In the genomic region with DNA sequence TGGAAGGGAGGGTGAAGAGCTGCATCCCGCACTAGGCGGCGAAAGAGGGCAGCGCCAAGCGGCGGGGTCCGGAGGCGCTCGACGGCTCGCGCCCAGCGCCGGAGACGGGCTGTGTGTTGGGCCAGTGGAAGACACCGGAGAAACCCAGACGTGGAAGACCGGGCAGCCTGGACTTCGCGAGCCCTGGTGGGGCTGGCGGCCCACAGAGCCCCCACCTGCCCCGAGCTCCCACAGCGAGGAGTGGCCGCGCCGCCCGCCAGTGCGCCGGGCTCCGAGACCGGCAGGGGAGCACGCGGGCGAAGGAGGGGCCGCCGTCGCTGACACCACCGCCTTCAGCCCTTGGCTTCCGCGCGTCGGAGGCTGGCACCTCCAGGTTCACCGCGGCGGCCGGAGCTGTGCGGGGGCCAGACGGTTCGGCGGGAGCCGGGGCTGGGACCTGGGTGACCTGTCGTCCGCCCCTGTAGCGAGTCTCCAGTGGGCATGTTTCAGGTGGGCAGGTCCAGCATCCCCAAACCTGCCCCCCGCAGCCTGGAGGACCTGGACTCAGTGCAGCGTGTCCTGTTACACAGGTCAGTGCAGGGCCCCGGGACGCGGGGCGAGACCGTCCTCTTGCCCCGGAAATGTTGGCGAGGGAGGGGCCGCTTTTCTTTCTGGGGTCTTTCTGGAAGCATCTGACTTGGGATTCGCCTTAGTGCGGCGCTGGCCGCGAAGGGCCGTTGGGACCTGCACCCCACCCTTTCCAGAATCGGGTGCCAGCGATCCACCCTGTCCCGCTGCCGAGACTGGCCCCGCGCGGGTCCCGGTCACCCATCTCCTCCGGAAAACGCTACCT, we compare ENCODE assay signal across 8 cellular contexts. TPM values are rescaled to one million over a fixed set of nuclear protein-coding genes. Genes with fewer than 3 reads are reported as not detected.
A peak's percentile ranks its signal among the peaks of the same experiment; 100 is the strongest.
DNase-seq lines count a peak whose midpoint lies in the region; ATAC-seq and TF ChIP-seq lines count a peak whose summit lies in the region.

No MANE protein-coding gene starts in this region.

- peak; percentile 24 to 69 for ATAC-seq in activated naive CD4-positive, alpha-beta T cell treated with anti-CD3 and anti-CD28 coated beads, Interleukin-2, amount 50 U/mL, for 72 hours
- ATAC-seq in stimulated activated naive CD8-positive, alpha-beta T cell treated with anti-CD3 and anti-CD28 coated beads, Interleukin-15, Interleukin-2, amounts not matched to agents 100 U/mL and 50 U/mL, for 24 hours, result peak; percentile 9
- ATAC-seq in GM19351 (IDR thresholded peaks at IDR 0.05; ENCODE audit: unreplicated experiment), result no peak

- H3K4me1 Mint-ChIP-seq in activated naive CD4-positive, alpha-beta T cell treated with anti-CD3 and anti-CD28 coated beads, Interleukin-2, amount 10 ng/mL, durations not matched to agents 7 days and 5 days, result peaks cover 5% of the 10 kb centered on the region

- H3K36me3 Mint-ChIP-seq in activated naive CD4-positive, alpha-beta T cell treated with anti-CD3 and anti-CD28 coated beads, Interleukin-2, amount 50 U/mL, for 72 hours, result peaks cover 4% of the 10 kb centered on the region in 2 donors
- H3K36me3 Mint-ChIP-seq in activated naive CD4-positive, alpha-beta T cell treated with anti-CD3 and anti-CD28 coated beads, Interleukin-2, amount 10 ng/mL, durations not matched to agents 7 days and 5 days, result no peaks in the 10 kb centered on the region

- peaks cover 33% of the 10 kb centered on the region for H3K27me3 Mint-ChIP-seq in activated naive CD4-positive, alpha-beta T cell treated with anti-CD3 and anti-CD28 coated beads, Interleukin-2, amount 10 ng/mL, durations not matched to agents 7 days and 5 days

- H3K4me3 Mint-ChIP-seq in activated naive CD4-positive, alpha-beta T cell treated with anti-CD3 and anti-CD28 coated beads, Interleukin-2, amount 10 ng/mL, durations not matched to agents 7 days and 5 days, result no peak overlapping the region

- H3K9me3 Mint-ChIP-seq in activated naive CD4-positive, alpha-beta T cell treated with anti-CD3 and anti-CD28 coated beads, Interleukin-2, amount 50 U/mL, for 72 hours, result no peaks in the 10 kb centered on the region
- peaks cover 2% of the 10 kb centered on the region for H3K9me3 Mint-ChIP-seq in activated naive CD4-positive, alpha-beta T cell treated with anti-CD3 and anti-CD28 coated beads, Interleukin-2, amount 10 ng/mL, durations not matched to agents 7 days and 5 days

- CTCF ChIA-PET in activated naive CD4-positive, alpha-beta T cell treated with anti-CD3 and anti-CD28 coated beads, Interleukin-2, amount 10 ng/mL, durations not matched to agents 7 days and 5 days (lab: Charles Lee), result interaction anchor here (0.6 kb wide), 1 partner anchor 109 kb away, joined by 3 read pairs; no protein-coding TSS in a partner anchor

- peak overlapping the region; percentile 58 to 62 for H3K4me3 ChIP-seq in cardiac fibroblast (replicated peaks in 1 of 2; ENCODE audit: low read depth in 2 of 2, low read length in 2 of 2)

- no peak overlapping the region for H3K27ac Mint-ChIP-seq in activated naive CD4-positive, alpha-beta T cell treated with anti-CD3 and anti-CD28 coated beads, Interleukin-2, amount 50 U/mL, for 72 hours
- no peak overlapping the region for H3K27ac Mint-ChIP-seq in activated naive CD4-positive, alpha-beta T cell treated with anti-CD3 and anti-CD28 coated beads, Interleukin-2, amount 10 ng/mL, durations not matched to agents 7 days and 5 days

- TF ChIP-seq CTCF in cardiac fibroblast (IDR thresholded peaks at IDR 0.05; ENCODE audit: low read depth, low read length), result peak; percentile 29

- DNase-seq in activated naive CD4-positive, alpha-beta T cell treated with anti-CD3 and anti-CD28 coated beads, Interleukin-2, amount 50 U/mL, for 72 hours (ENCODE audit: low spot score in 2 of 2), result peak in 1 of 2 donors; percentile 10
- no peak for DNase-seq in activated naive CD4-positive, alpha-beta T cell treated with anti-CD3 and anti-CD28 coated beads, Interleukin-2, amount 10 ng/mL, durations not matched to agents 7 days and 5 days
- DNase-seq in NCI-H146 (lab: John Stamatoyannopoulos, UW) (peak; percentile 35), cardiac fibroblast (ENCODE audit: low read depth in 2 of 2) (peak in 1 of 2 donors; percentile 20), left kidney (ENCODE audit: low read depth, low spot score) (peak; percentile 83), SK-N-DZ (ENCODE audit: low spot score) (no peak)
- peak; percentile 7 for DNase-seq in stimulated activated naive CD8-positive, alpha-beta T cell treated with anti-CD3 and anti-CD28 coated beads, Interleukin-15, Interleukin-2, amounts not matched to agents 100 U/mL and 50 U/mL, for 24 hours

RNA-seq across cellular contexts. Expression of a gene that starts 9.6 kb away (rescaled TPM):
- total RNA-seq in activated naive CD4-positive, alpha-beta T cell treated with anti-CD3 and anti-CD28 coated beads, Interleukin-2, amount 50 U/mL, for 72 hours, result under 1 TPM; 0.21 to 0.75 TPM
- polyA plus RNA-seq in SK-N-DZ (2014; cell fraction: cytosol; rRNA removed), result 5.7 and 9.0 TPM in 2 replicates
- polyA plus RNA-seq in SK-N-DZ (2014; cell fraction: nucleus; rRNA removed), result 27.4 and 27.7 TPM in 2 replicates

Comparison
In these comparisons a context has a peak if more than half of its experiments do, and no peak if none do; other contexts are left out.
1. DNase-seq: peak in NCI-H146 (single experiment), left kidney (single experiment) and stimulated activated naive CD8-positive, alpha-beta T cell treated with anti-CD3 and anti-CD28 coated beads, Interleukin-15, Interleukin-2, amounts not matched to agents 100 U/mL and 50 U/mL, for 24 hours (single experiment); none in activated naive CD4-positive, alpha-beta T cell treated with anti-CD3 and anti-CD28 coated beads, Interleukin-2, amount 10 ng/mL, durations not matched to agents 7 days and 5 days (single experiment) and SK-N-DZ (single experiment).